Comparison of ENCODE assay signal across 19 cellular contexts in genomic region chr15:74394090-74394846, GRCh38. TPM values are rescaled to one million over a fixed set of nuclear protein-coding genes. Genes with fewer than 3 reads are reported as not detected.
DNase-seq lines count a peak whose midpoint lies in the region; ATAC-seq and TF ChIP-seq lines count a peak whose summit lies in the region.
"Had no signal": no experiment of that assay in that cellular context is flagged by ENCODE, and none has a peak within 500 bp of the region (broad histone marks: within the 10 kb centered on the region; RNA-seq: fewer than 3 reads in every experiment).

No MANE protein-coding gene starts in this region.

- H3K4ac ChIP-seq in trophoblast cell (ENCODE audit: low read depth, low read length): no peak overlapping the region

- H3F3A ChIP-seq in GM23248 (ENCODE audit: insufficient read depth): peaks cover 60% of the 10 kb centered on the region

- H3K27me3 Mint-ChIP-seq in activated CD4-positive, alpha-beta T cell treated with anti-CD3 and anti-CD28 coated beads, Interleukin-2, amount 10 ng/mL, durations not matched to agents 24 days and 14 days: no peaks in the 10 kb centered on the region
- no peaks in the 10 kb centered on the region for H3K27me3 Mint-ChIP-seq in activated naive CD8-positive, alpha-beta T cell treated with anti-CD3 and anti-CD28 coated beads, Interleukin-2, amount 10 ng/mL, durations not matched to agents 7 days and 5 days
- H3K27me3 Mint-ChIP-seq in immature natural killer cell (ENCODE audit: low read depth in 3 of 3): peaks cover 0 to 5% (median 4%) of the 10 kb centered on the region in 3 donors
- H3K27me3 Mint-ChIP-seq: CD4-positive, alpha-beta T cell; naive thymus-derived CD8-positive, alpha-beta T cell had no signal

- TF ChIP-seq EP300 in upper lobe of left lung (IDR thresholded peaks at IDR 0.05): no peak

- TF ChIP-seq CTCF in upper lobe of left lung (IDR thresholded peaks at IDR 0.05): no peak

- TF ChIP-seq POLR2A in upper lobe of left lung (IDR thresholded peaks at IDR 0.05): no peak

- WGBS in GM23248 (ENCODE audit: low coverage in 1 of 2, low lambda C conversion rate in 2 of 2, missing lambda C conversion rate in 2 of 2), 2 experiments: 90 to 93% methylated on average over 11 of the region's 11 CpGs
- WGBS in trophoblast cell (ENCODE audit: extremely low coverage, insufficient coverage, insufficient read length): no CpG with 5 or more reads among the region's 11 CpGs
- WGBS in upper lobe of left lung, 2 donors: 89 to 93% methylated on average over 11 of the region's 11 CpGs

- no peak overlapping the region for H4K12ac ChIP-seq in trophoblast cell (ENCODE audit: low read depth, low read length)

- in situ Hi-C loops in GM23248 (cut with MboI): no loop called here

- POLR2A ChIA-PET in activated naive CD8-positive, alpha-beta T cell treated with anti-CD3 and anti-CD28 coated beads, Interleukin-2, amount 10 ng/mL, durations not matched to agents 7 days and 5 days (lab: Charles Lee): interaction anchor here (2.3 kb wide), 1 partner anchor 9 kb away, joined by 15 read pairs; no protein-coding TSS in a partner anchor

- H3K9me3 Mint-ChIP-seq in activated CD4-positive, alpha-beta T cell treated with anti-CD3 and anti-CD28 coated beads, Interleukin-2, amount 10 ng/mL, durations not matched to agents 24 days and 14 days: no peaks in the 10 kb centered on the region
- H3K9me3 Mint-ChIP-seq in activated naive CD8-positive, alpha-beta T cell treated with anti-CD3 and anti-CD28 coated beads, Interleukin-2, amount 10 ng/mL, durations not matched to agents 7 days and 5 days: no peaks in the 10 kb centered on the region
- H3K9me3 Mint-ChIP-seq in immature natural killer cell: no peaks in the 10 kb centered on the region
- H3K9me3 Mint-ChIP-seq: CD4-positive, alpha-beta T cell; naive thymus-derived CD8-positive, alpha-beta T cell had no signal

- no peak overlapping the region for H2BK120ac ChIP-seq in trophoblast cell (ENCODE audit: insufficient read depth, low read length, poor library complexity)

- no peak overlapping the region for H3K23ac ChIP-seq in trophoblast cell (ENCODE audit: low read length)

- peaks cover 8% of the 10 kb centered on the region for H3K36me3 Mint-ChIP-seq in activated CD4-positive, alpha-beta T cell treated with anti-CD3 and anti-CD28 coated beads, Interleukin-2, amount 10 ng/mL, durations not matched to agents 24 days and 14 days (ENCODE audit: low read depth)
- no peaks in the 10 kb centered on the region for H3K36me3 Mint-ChIP-seq in activated naive CD8-positive, alpha-beta T cell treated with anti-CD3 and anti-CD28 coated beads, Interleukin-2, amount 10 ng/mL, durations not matched to agents 7 days and 5 days
- H3K36me3 Mint-ChIP-seq in immature natural killer cell: no peaks in the 10 kb centered on the region
- H3K36me3 Mint-ChIP-seq: naive thymus-derived CD8-positive, alpha-beta T cell had no signal

- H3K9me2 ChIP-seq in GM23248 (ENCODE audit: insufficient read depth): no peaks in the 10 kb centered on the region

- H3K27ac ChIP-seq in GM23248 (peak overlapping the region; percentile 87), trophoblast cell (ENCODE audit: low read depth, low read length) (no peak overlapping the region), upper lobe of left lung (no peak overlapping the region)
- H3K27ac ChIP-seq: right atrium auricular region, thyroid gland had no signal

- no peak for ATAC-seq in activated naive CD8-positive, alpha-beta T cell treated with anti-CD3 and anti-CD28 coated beads, Interleukin-2, amount 10 ng/mL, durations not matched to agents 7 days and 5 days (ENCODE audit: low read depth)
- no peak for ATAC-seq in upper lobe of left lung (ENCODE audit: low FRiP score in 2 of 2)
- ATAC-seq: naive thymus-derived CD8-positive, alpha-beta T cell had no signal

- H3K27me3 ChIP-seq in GM23248 (replicated peaks; ENCODE audit: insufficient read depth): no peaks in the 10 kb centered on the region
- no peaks in the 10 kb centered on the region for H3K27me3 ChIP-seq in trophoblast cell (ENCODE audit: insufficient read depth, low read length)
- no peaks in the 10 kb centered on the region for H3K27me3 ChIP-seq in upper lobe of left lung
- H3K27me3 ChIP-seq: right atrium auricular region, thyroid gland had no signal

- H3K14ac ChIP-seq in trophoblast cell (ENCODE audit: low read length): no peak overlapping the region

- H4K20me1 ChIP-seq in GM23248 (ENCODE audit: insufficient read depth): no peaks in the 10 kb centered on the region

- H4K91ac ChIP-seq in trophoblast cell (ENCODE audit: low read depth, low read length): peak overlapping the region; percentile 22

- H3K79me2 ChIP-seq in GM23248 (ENCODE audit: insufficient read depth) (no peaks in the 10 kb centered on the region), trophoblast cell (ENCODE audit: control insufficient read depth, insufficient read depth, low read length, poor library complexity) (peaks cover 2% of the 10 kb centered on the region)

- no peak overlapping the region for H2BK12ac ChIP-seq in trophoblast cell (ENCODE audit: low read length)

- no peak for DNase-seq in activated CD4-positive, alpha-beta T cell treated with anti-CD3 and anti-CD28 coated beads, Interleukin-2, amount 10 ng/mL, durations not matched to agents 24 days and 14 days
- DNase-seq in activated CD4-positive, alpha-beta T cell treated with anti-CD3 and anti-CD28 coated beads, Interleukin-2, amount 50 U/mL, for 1 hour: no peak
- DNase-seq in GM23248 (no peak), trophoblast cell (no peak), upper lobe of left lung (no peak), pons (ENCODE audit: low spot score) (no peak), immature natural killer cell (no peak)
- DNase-seq in activated naive CD8-positive, alpha-beta T cell treated with anti-CD3 and anti-CD28 coated beads, Interleukin-2, amount 10 ng/mL, durations not matched to agents 7 days and 5 days: no peak
- DNase-seq: amygdala; CD4-positive, alpha-beta T cell; MV-4-11; naive thymus-derived CD8-positive, alpha-beta T cell; NCI-H526 treated with DMSO at 0.1 percent for 48 hours; stimulated activated CD4-positive, alpha-beta T cell treated with anti-CD3 and anti-CD28 coated beads, Interleukin-2, amount 100 ng/mL, for 48 hours; thyroid gland had no signal

- H3K9ac ChIP-seq in GM23248: 0 out of 2 replicates have a peak overlapping the region, but pooled peaks have one; percentile 37
- no peak overlapping the region for H3K9ac ChIP-seq in trophoblast cell (ENCODE audit: low read length)

- no peak overlapping the region for H2AK5ac ChIP-seq in trophoblast cell (ENCODE audit: low read length)

- H3K36me3 ChIP-seq in GM23248 (ENCODE audit: low read depth) (no peaks in the 10 kb centered on the region), trophoblast cell (ENCODE audit: control insufficient read depth in 1 of 2, insufficient read depth in 2 of 2, low read length in 2 of 2) (no peaks in the 10 kb centered on the region), upper lobe of left lung (no peaks in the 10 kb centered on the region)
- H3K36me3 ChIP-seq: HAP-1, right atrium auricular region, thyroid gland had no signal

- peaks cover 82% of the 10 kb centered on the region for H3K4me1 Mint-ChIP-seq in activated CD4-positive, alpha-beta T cell treated with anti-CD3 and anti-CD28 coated beads, Interleukin-2, amount 10 ng/mL, durations not matched to agents 24 days and 14 days
- H3K4me1 Mint-ChIP-seq in activated naive CD8-positive, alpha-beta T cell treated with anti-CD3 and anti-CD28 coated beads, Interleukin-2, amount 10 ng/mL, durations not matched to agents 7 days and 5 days: peaks cover 63% of the 10 kb centered on the region
- peaks cover 13 to 17% of the 10 kb centered on the region in 2 donors for H3K4me1 Mint-ChIP-seq in immature natural killer cell

- no peak overlapping the region for H2BK5ac ChIP-seq in trophoblast cell (ENCODE audit: low read depth, low read length, poor library complexity)

- intact Hi-C loops in activated CD4-positive, alpha-beta T cell treated with anti-CD3 and anti-CD28 coated beads, Interleukin-2, amount 10 ng/mL, durations not matched to agents 24 days and 14 days (cut with micrococcal nuclease): no loop called here

- peaks cover 36% of the 10 kb centered on the region for H3K79me1 ChIP-seq in trophoblast cell (ENCODE audit: low read length)

- H3K4me2 ChIP-seq in GM23248 (ENCODE audit: unreplicated experiment) (no peak overlapping the region), trophoblast cell (ENCODE audit: low read length) (no peak overlapping the region)

- H4K8ac ChIP-seq in trophoblast cell (ENCODE audit: low read depth, low read length): no peak overlapping the region

- H3K4me3 Mint-ChIP-seq in activated CD4-positive, alpha-beta T cell treated with anti-CD3 and anti-CD28 coated beads, Interleukin-2, amount 10 ng/mL, durations not matched to agents 24 days and 14 days: no peak overlapping the region
- no peak overlapping the region for H3K4me3 Mint-ChIP-seq in activated naive CD8-positive, alpha-beta T cell treated with anti-CD3 and anti-CD28 coated beads, Interleukin-2, amount 10 ng/mL, durations not matched to agents 7 days and 5 days
- H3K4me3 Mint-ChIP-seq in immature natural killer cell: no peak overlapping the region
- H3K4me3 Mint-ChIP-seq: CD4-positive, alpha-beta T cell; naive thymus-derived CD8-positive, alpha-beta T cell had no signal

- H2AFZ ChIP-seq in GM23248: no peak overlapping the region
- H2AFZ ChIP-seq in trophoblast cell (ENCODE audit: insufficient read depth, low read length, poor library complexity): no peak overlapping the region

- H3K4me1 ChIP-seq in GM23248 (ENCODE audit: insufficient read depth) (peaks cover 63% of the 10 kb centered on the region), trophoblast cell (ENCODE audit: control insufficient read depth in 1 of 2, insufficient read depth in 2 of 2, low read length in 2 of 2) (peaks cover 31 to 41% of the 10 kb centered on the region in 2 experiments), upper lobe of left lung (peaks cover 0 to 8% (median 2%) of the 10 kb centered on the region in 4 donors)
- H3K4me1 ChIP-seq: HAP-1, right atrium auricular region, thyroid gland had no signal

- no peak overlapping the region for H3K18ac ChIP-seq in trophoblast cell (ENCODE audit: low read length)

- H3K27ac Mint-ChIP-seq in activated CD4-positive, alpha-beta T cell treated with anti-CD3 and anti-CD28 coated beads, Interleukin-2, amount 10 ng/mL, durations not matched to agents 24 days and 14 days: peak overlapping the region; percentile 82
- H3K27ac Mint-ChIP-seq in activated naive CD8-positive, alpha-beta T cell treated with anti-CD3 and anti-CD28 coated beads, Interleukin-2, amount 10 ng/mL, durations not matched to agents 7 days and 5 days: peak overlapping the region; percentile 76
- peak overlapping the region in 2 of 6 donors; percentile 20 to 71 for H3K27ac Mint-ChIP-seq in immature natural killer cell
- H3K27ac Mint-ChIP-seq: CD4-positive, alpha-beta T cell had no signal

- H3K4me3 ChIP-seq in GM23248 (no peak overlapping the region), trophoblast cell (ENCODE audit: low read depth, low read length) (no peak overlapping the region), upper lobe of left lung (no peak overlapping the region)
- H3K4me3 ChIP-seq: HAP-1, right atrium auricular region, thyroid gland had no signal

- H3K9me3 ChIP-seq in GM23248 (ENCODE audit: low read depth): no peaks in the 10 kb centered on the region
- H3K9me3 ChIP-seq in trophoblast cell (ENCODE audit: insufficient read depth, low read depth, low read length): peaks cover 4% of the 10 kb centered on the region
- no peaks in the 10 kb centered on the region for H3K9me3 ChIP-seq in upper lobe of left lung
- H3K9me3 ChIP-seq: HAP-1, right atrium auricular region, thyroid gland had no signal

RNA-seq across cellular contexts. Expression of gene CYP11A1, which starts 26.8 kb away (rescaled TPM):
- not detected in 2 replicates for total RNA-seq in activated CD4-positive, alpha-beta T cell treated with anti-CD3 and anti-CD28 coated beads, Interleukin-2, amount 10 ng/mL, durations not matched to agents 24 days and 14 days
- 0.25 and 0.32 TPM in 2 replicates for total RNA-seq in GM23248 (2014; rRNA removed; shearing (Covaris generic))
- polyA plus RNA-seq in GM23248 (2016; fragmentation: Nextera tagmentation; extraction: Ambion mirVana) (1.2 and 1.9 TPM in 2 replicates), immature natural killer cell (not detected)
- not detected for total RNA-seq in activated naive CD8-positive, alpha-beta T cell treated with anti-CD3 and anti-CD28 coated beads, Interleukin-2, amount 10 ng/mL, durations not matched to agents 7 days and 5 days
- 217 and 235 TPM in 2 replicates for polyA plus RNA-seq in trophoblast cell (2013)
- 1 to 10 TPM in 4 of 6 donors, under 1 TPM in 1, not detected in 1; 0.91 to 8.4 (median 1.1) TPM for total RNA-seq in upper lobe of left lung
- total RNA-seq: CD4-positive, alpha-beta T cell; endothelial cell of umbilical vein; frontal cortex; naive thymus-derived CD8-positive, alpha-beta T cell had no signal
- polyA plus RNA-seq: naive thymus-derived CD8-positive, alpha-beta T cell had no signal

RNA-seq across cellular contexts. Expression of gene SEMA7A, which starts 39.5 kb away (rescaled TPM):
- total RNA-seq in activated CD4-positive, alpha-beta T cell treated with anti-CD3 and anti-CD28 coated beads, Interleukin-2, amount 10 ng/mL, durations not matched to agents 24 days and 14 days: 88.0 and 89.6 TPM in 2 replicates
- total RNA-seq in GM23248 (2014; rRNA removed; shearing (Covaris generic)): 132 and 151 TPM in 2 replicates
- polyA plus RNA-seq in GM23248 (2016; fragmentation: Nextera tagmentation; extraction: Ambion mirVana) (41.2 and 42.3 TPM in 2 replicates), immature natural killer cell (1 to 10 TPM in 1 of 3 donors, under 1 TPM in 1, not detected in 1; 0.90 to 3.7 TPM)
- 10 to 100 TPM; 15.2 to 15.8 TPM for total RNA-seq in activated naive CD8-positive, alpha-beta T cell treated with anti-CD3 and anti-CD28 coated beads, Interleukin-2, amount 10 ng/mL, durations not matched to agents 7 days and 5 days
- 135 and 149 TPM in 2 replicates for polyA plus RNA-seq in trophoblast cell (2013)
- 1 to 10 TPM; 1.0 to 9.1 (median 5.3) TPM for total RNA-seq in upper lobe of left lung
